Comparison of ENCODE assay signal across 1 cellular context in genomic region chr2:113248997-113249770, GRCh38.
TF ChIP-seq lines count a peak whose summit lies in the region.

No MANE protein-coding gene starts in this region.

TF ChIP-seq in K562, 482 proteins besides CTCF, POLR2A, EP300 and RAD21 (continued from another document):
- TF ChIP-seq HDAC8 (tag; IDR thresholded peaks at IDR 0.05) (no peak), MCM5 (IDR thresholded peaks at IDR 0.05; ENCODE audit: low read depth) (no peak), ESRRB (CRISPR knock-in tag; IDR thresholded peaks at IDR 0.05; ENCODE audit: borderline replicate concordance) (no peak), TFAP4 (CRISPR knock-in tag; IDR thresholded peaks at IDR 0.05; ENCODE audit: borderline replicate concordance) (0 out of 2 replicates have a peak, but pooled peaks have one; percentile 14), LCOR (CRISPR knock-in tag; IDR thresholded peaks at IDR 0.05) (no peak), CBX2 (IDR thresholded peaks at IDR 0.05; ENCODE audit: insufficient read depth, low read length, poor library complexity, severe bottlenecking) (no peak), SRSF9 (IDR thresholded peaks at IDR 0.05; ENCODE audit: borderline replicate concordance, low read depth, low read length) (no peak), KAT7 (CRISPR knock-in tag; IDR thresholded peaks at IDR 0.05; ENCODE audit: borderline replicate concordance) (no peak), RB1 (IDR thresholded peaks at IDR 0.05; ENCODE audit: low read depth) (peak; percentile 61; the same call in 1 of the 2 replicates), SMC3 (conservative IDR thresholded peaks at IDR 0.05; ENCODE audit: insufficient read depth, low read depth, low read length) (peak; percentile 86), MYBL2 (IDR thresholded peaks at IDR 0.05; ENCODE audit: low read depth) (no peak), MYBL2 (CRISPR knock-in tag; IDR thresholded peaks at IDR 0.05; ENCODE audit: borderline replicate concordance) (no peak), TAF9B (IDR thresholded peaks at IDR 0.05; ENCODE audit: partially characterized antibody) (no peak), DDX20 (tag; IDR thresholded peaks at IDR 0.05; ENCODE audit: low read depth) (no peak), HDAC6 (IDR thresholded peaks at IDR 0.05; ENCODE audit: low read depth, low read length) (no peak), PPARD (CRISPR knock-in tag; IDR thresholded peaks at IDR 0.05) (no peak), FOXJ2 (tag; IDR thresholded peaks at IDR 0.05) (no peak), ZNF518B (CRISPR knock-in tag; IDR thresholded peaks at IDR 0.05) (no peak), PHF20 (IDR thresholded peaks at IDR 0.05; ENCODE audit: partially characterized antibody) (no peak)
- TF ChIP-seq, protein P1, sequence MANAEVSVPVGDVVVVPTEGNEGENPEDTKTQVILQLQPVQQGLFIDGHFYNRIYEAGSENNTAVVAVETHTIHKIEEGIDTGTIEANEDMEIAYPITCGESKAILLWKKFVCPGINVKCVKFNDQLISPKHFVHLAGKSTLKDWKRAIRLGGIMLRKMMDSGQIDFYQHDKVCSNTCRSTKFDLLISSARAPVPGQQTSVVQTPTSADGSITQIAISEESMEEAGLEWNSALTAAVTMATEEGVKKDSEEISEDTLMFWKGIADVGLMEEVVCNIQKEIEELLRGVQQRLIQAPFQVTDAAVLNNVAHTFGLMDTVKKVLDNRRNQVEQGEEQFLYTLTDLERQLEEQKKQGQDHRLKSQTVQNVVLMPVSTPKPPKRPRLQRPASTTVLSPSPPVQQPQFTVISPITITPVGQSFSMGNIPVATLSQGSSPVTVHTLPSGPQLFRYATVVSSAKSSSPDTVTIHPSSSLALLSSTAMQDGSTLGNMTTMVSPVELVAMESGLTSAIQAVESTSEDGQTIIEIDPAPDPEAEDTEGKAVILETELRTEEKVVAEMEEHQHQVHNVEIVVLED (CRISPR knock-in tag; IDR thresholded peaks at IDR 0.05), result no peak
- TF ChIP-seq, protein P2, sequence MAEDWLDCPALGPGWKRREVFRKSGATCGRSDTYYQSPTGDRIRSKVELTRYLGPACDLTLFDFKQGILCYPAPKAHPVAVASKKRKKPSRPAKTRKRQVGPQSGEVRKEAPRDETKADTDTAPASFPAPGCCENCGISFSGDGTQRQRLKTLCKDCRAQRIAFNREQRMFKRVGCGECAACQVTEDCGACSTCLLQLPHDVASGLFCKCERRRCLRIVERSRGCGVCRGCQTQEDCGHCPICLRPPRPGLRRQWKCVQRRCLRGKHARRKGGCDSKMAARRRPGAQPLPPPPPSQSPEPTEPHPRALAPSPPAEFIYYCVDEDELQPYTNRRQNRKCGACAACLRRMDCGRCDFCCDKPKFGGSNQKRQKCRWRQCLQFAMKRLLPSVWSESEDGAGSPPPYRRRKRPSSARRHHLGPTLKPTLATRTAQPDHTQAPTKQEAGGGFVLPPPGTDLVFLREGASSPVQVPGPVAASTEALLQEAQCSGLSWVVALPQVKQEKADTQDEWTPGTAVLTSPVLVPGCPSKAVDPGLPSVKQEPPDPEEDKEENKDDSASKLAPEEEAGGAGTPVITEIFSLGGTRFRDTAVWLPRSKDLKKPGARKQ (CRISPR knock-in tag; IDR thresholded peaks at IDR 0.05), result no peak
TF ChIP-seq in K562: peak in this region for 13.
